Comparison of ENCODE assay signal across 1 cellular context in genomic region chr10:31031666-31032514, GRCh38.
TF ChIP-seq lines count a peak whose summit lies in the region.

Gene ZNF438, minus strand, starts transcription at chr10:31031865. Its CDS starts 154,831 bp downstream, at chr10:30877034.

TF ChIP-seq in GM12878, 131 proteins besides CTCF, POLR2A, EP300 and RAD21 (continued from another document):
- TF ChIP-seq CUX1 (IDR thresholded peaks at IDR 0.05; ENCODE audit: insufficient replicate concordance, low read depth, low read length) (no peak), ATF7 (IDR thresholded peaks at IDR 0.05; ENCODE audit: low read depth) (peak; percentile 94), NR2C1 (IDR thresholded peaks at IDR 0.05) (peak; percentile 73), CBX5 (IDR thresholded peaks at IDR 0.05; ENCODE audit: low read depth) (0 out of 2 replicates have a peak, but pooled peaks have one; percentile 14), JUND (IDR thresholded peaks at IDR 0.05; ENCODE audit: low read depth, low read length) (0 out of 2 replicates have a peak, but pooled peaks have one; percentile 40), RUNX3 (IDR thresholded peaks at IDR 0.05; ENCODE audit: low read length) (peak; percentile 50; the same call in 1 of the 2 replicates), SREBF2 (IDR thresholded peaks at IDR 0.05; ENCODE audit: low read length) (no peak), GABPA (IDR thresholded peaks at IDR 0.05; ENCODE audit: low read depth) (no peak), YY1 (IDR thresholded peaks at IDR 0.05; ENCODE audit: low read depth, low read length) (peak; percentile 60; the same call in 1 of the 2 replicates), IKZF1 (conservative IDR thresholded peaks at IDR 0.05) (peak; percentile 96), RCOR1 (conservative IDR thresholded peaks at IDR 0.05; ENCODE audit: low read depth, low read length) (no peak), EED (IDR thresholded peaks at IDR 0.05; ENCODE audit: low read depth) (peak; percentile 77)
